In the genomic region with DNA sequence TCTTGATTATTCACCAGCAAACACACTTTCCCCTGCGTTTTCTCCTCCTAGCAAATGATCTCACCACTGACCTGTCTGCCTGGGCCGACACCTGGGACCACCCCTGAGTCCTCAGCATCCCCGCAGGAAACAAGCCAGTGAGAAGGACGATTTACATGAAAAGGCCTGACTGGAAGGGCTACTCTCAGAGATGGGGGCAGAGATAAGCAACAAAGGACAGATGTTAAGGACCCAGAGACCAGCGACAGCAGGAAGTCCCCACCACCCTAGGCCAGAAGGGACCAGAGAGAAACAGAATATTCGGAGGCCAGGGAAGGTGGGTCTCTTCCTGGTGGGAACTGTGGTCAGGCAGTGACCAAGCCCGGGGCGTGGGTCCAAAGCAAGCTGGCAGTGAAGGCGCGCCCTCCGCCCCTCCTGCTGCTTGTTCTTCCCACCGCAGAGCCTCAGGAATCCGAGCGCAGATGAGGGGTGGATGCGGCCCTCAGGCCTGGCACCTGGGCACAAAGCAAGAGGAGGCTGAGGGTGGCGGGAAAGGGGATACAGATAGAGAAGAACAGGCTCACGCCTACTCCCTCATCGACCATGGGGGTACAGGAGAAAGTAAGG, we compare ENCODE assay signal across 25 cellular contexts.
"Had no signal": no experiment of that assay in that cellular context is flagged by ENCODE, and none has a peak within 500 bp of the region (broad histone marks: within the 10 kb centered on the region; RNA-seq: fewer than 3 reads in every experiment).

No MANE protein-coding gene starts in this region.

- H3K36me3 ChIP-seq: prostate gland, suprapubic skin, transverse colon, upper lobe of right lung, uterus had no signal

- FAIRE-seq: frontal cortex had no signal

- H3K4me3 Mint-ChIP-seq: effector memory CD8-positive, alpha-beta T cell; immature natural killer cell; natural killer cell; stimulated activated naive CD8-positive, alpha-beta T cell treated with anti-CD3 and anti-CD28 coated beads, Interleukin-15, amount 100 ng/mL, for 72 hours had no signal

- H3K27ac ChIP-seq: lower lobe of right lung, prostate gland, right atrium auricular region, suprapubic skin, transverse colon, upper lobe of right lung, uterus had no signal

- DNase-seq: cortex of kidney; effector memory CD8-positive, alpha-beta T cell; head of caudate nucleus; immature natural killer cell; islet precursor cell; kidney glomerular epithelial cell; left colon; left ventricle myocardium superior; lower lobe of right lung; natural killer cell; stimulated activated CD4-positive, alpha-beta T cell treated with anti-CD3 and anti-CD28 coated beads, Interleukin-12 subunit alpha, Interleukin-12 subunit beta, amount 100 ng/mL, for 4 hours; stimulated activated CD4-positive, alpha-beta T cell treated with anti-CD3 and anti-CD28 coated beads, Interleukin-1b, Interleukin-23, amount 100 ng/mL, for 48 hours; stimulated activated CD4-positive, alpha-beta T cell treated with anti-CD3 and anti-CD28 coated beads, Interleukin-4, amount 100 ng/mL, for 1 hour; stimulated activated CD8-positive, alpha-beta memory T cell treated with anti-CD3 and anti-CD28 coated beads, Interleukin-4, amount 100 ng/mL, for 48 hours; stimulated activated naive CD4-positive, alpha-beta T cell; stimulated activated naive CD8-positive, alpha-beta T cell treated with anti-CD3 and anti-CD28 coated beads, Interleukin-15, amount 100 ng/mL, for 72 hours; transverse colon; upper lobe of right lung; uterus had no signal

- H3K4me2 ChIP-seq: smooth muscle cell had no signal

- H3K4me1 ChIP-seq: lower lobe of right lung, prostate gland, right atrium auricular region, suprapubic skin, transverse colon, upper lobe of right lung, uterus had no signal

- H3K4me3 ChIP-seq: lower lobe of right lung, prostate gland, right atrium auricular region, smooth muscle cell, suprapubic skin, transverse colon, upper lobe of right lung, uterus had no signal

- H3K27ac Mint-ChIP-seq: effector memory CD8-positive, alpha-beta T cell; stimulated activated naive CD8-positive, alpha-beta T cell treated with anti-CD3 and anti-CD28 coated beads, Interleukin-15, amount 100 ng/mL, for 72 hours had no signal

- ATAC-seq: effector memory CD8-positive, alpha-beta T cell; left colon; left ventricle myocardium superior; lower lobe of right lung; natural killer cell; sciatic nerve; stimulated activated naive CD8-positive, alpha-beta T cell treated with anti-CD3 and anti-CD28 coated beads, Interleukin-15, amount 100 ng/mL, for 72 hours; upper lobe of right lung had no signal

- H3K9me3 ChIP-seq: prostate gland, suprapubic skin, upper lobe of right lung had no signal

- H3K4me1 Mint-ChIP-seq: immature natural killer cell; natural killer cell; stimulated activated naive CD8-positive, alpha-beta T cell treated with anti-CD3 and anti-CD28 coated beads, Interleukin-15, amount 100 ng/mL, for 72 hours had no signal

- H3K27me3 ChIP-seq: right atrium auricular region, suprapubic skin, transverse colon, upper lobe of right lung, uterus had no signal
